11 cellular contexts compared by ENCODE assay signal in the genomic region with DNA sequence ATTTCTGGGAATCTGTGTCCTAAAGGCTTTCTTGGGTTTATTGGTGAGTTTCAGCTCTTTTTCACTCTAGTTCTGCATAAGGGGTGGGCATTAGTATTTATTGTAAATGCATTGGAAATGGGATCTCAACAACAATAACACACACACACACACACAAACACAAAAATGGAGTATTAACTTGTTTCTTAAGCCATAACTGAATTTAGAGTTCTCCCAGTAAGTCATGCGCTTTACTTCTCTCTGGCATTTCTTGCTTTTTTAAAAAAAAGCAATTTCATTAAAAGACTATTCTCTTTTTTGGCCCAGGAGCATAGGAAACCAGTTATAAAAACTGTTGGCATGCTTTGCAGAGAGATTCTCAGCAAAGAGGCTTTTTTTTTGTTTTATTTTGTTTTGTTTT.
DNase-seq lines count a peak whose midpoint lies in the region; ATAC-seq and TF ChIP-seq lines count a peak whose summit lies in the region.
"Had no signal": no experiment of that assay in that cellular context is flagged by ENCODE, and none has a peak within 500 bp of the region (broad histone marks: within the 10 kb centered on the region; RNA-seq: fewer than 3 reads in every experiment).

No MANE protein-coding gene starts in this region.

- no peak for ATAC-seq in activated B cell treated with CpG ODN at 0.5 μM for 24 hours (ENCODE audit: low read depth)
- ATAC-seq in aorta (ENCODE audit: low FRiP score), result no peak

- H2AK5ac ChIP-seq in mesenchymal stem cell (ENCODE audit: low read length, severe bottlenecking), result no peak overlapping the region

- TF ChIP-seq POLR2A in tibial nerve (IDR thresholded peaks at IDR 0.05), result no peak

- no peak overlapping the region for H3K27ac ChIP-seq in mesenchymal stem cell (ENCODE audit: low read length, poor library complexity, severe bottlenecking)
- peak overlapping the region; percentile 72 to 82 (median 78) for H3K27ac ChIP-seq in tibial nerve
- H3K27ac ChIP-seq in aorta (ENCODE audit: low read depth in 1 of 2, low read length in 2 of 2), result no peak overlapping the region

- H2BK12ac ChIP-seq in mesenchymal stem cell (ENCODE audit: low read length in 2 of 2), result no peak overlapping the region

- no peak for DNase-seq in activated naive CD8-positive, alpha-beta T cell treated with anti-CD3 and anti-CD28 coated beads for 36 hours
- DNase-seq in activated B cell treated with CpG ODN at 0.5 μM for 24 hours (no peak), mesenchymal stem cell (no peak), tibial nerve (ENCODE audit: low spot score in 2 of 2) (no peak), AG20443 (ENCODE audit: low spot score) (no peak), NCI-H2107 treated with DMSO at 0.1 percent for 48 hours (lab: John Stamatoyannopoulos, UW; ENCODE audit: unreplicated experiment) (no peak), aorta (no peak)
- DNase-seq: NCI-H1417, NCI-H524, T-helper 1 cell had no signal

- no peak for TF ChIP-seq EP300 in tibial nerve (IDR thresholded peaks at IDR 0.05)

- no peaks in the 10 kb centered on the region for H3K36me3 ChIP-seq in mesenchymal stem cell (ENCODE audit: control insufficient read depth in 1 of 2, insufficient read depth in 2 of 2, low read depth in 1 of 2, low read length in 2 of 2)
- H3K36me3 ChIP-seq in tibial nerve, result no peaks in the 10 kb centered on the region
- H3K36me3 ChIP-seq in aorta (ENCODE audit: control insufficient read depth in 1 of 2, insufficient read depth in 2 of 2, low read length in 1 of 2), result no peaks in the 10 kb centered on the region

- CTCF ChIA-PET in activated B cell treated with CpG ODN at 0.5 μM for 24 hours (lab: Charles Lee), result interaction anchor here (0.6 to 5.6 kb wide), 12 partner anchors 11 to 1629 kb away, joined by 3 to 115 read pairs (median 5); no protein-coding TSS in a partner anchor

- no peak overlapping the region for H4K91ac ChIP-seq in mesenchymal stem cell (ENCODE audit: low read length)

- H2BK5ac ChIP-seq in mesenchymal stem cell (ENCODE audit: low read depth, low read length, poor library complexity, severe bottlenecking), result no peak overlapping the region

- H3K4me1 ChIP-seq in mesenchymal stem cell (ENCODE audit: control insufficient read depth, insufficient read depth, low read depth, low read length) (peaks cover 6% of the 10 kb centered on the region), tibial nerve (peaks cover 3 to 56% (median 21%) of the 10 kb centered on the region in 4 donors), aorta (ENCODE audit: control insufficient read depth in 1 of 2, insufficient read depth in 2 of 2, low read length in 2 of 2) (peaks cover 0 to 4% of the 10 kb centered on the region in 2 donors)

- H4K8ac ChIP-seq in mesenchymal stem cell (ENCODE audit: low read length), result no peak overlapping the region

- no peak overlapping the region for H2BK15ac ChIP-seq in mesenchymal stem cell (ENCODE audit: low read depth, poor library complexity, severe bottlenecking)

- H3K14ac ChIP-seq in mesenchymal stem cell (ENCODE audit: low read length in 2 of 2), result no peak overlapping the region

- H3K9ac ChIP-seq in mesenchymal stem cell (ENCODE audit: low read length), result peak overlapping the region; percentile 94

- no peaks in the 10 kb centered on the region for H3K9me3 Mint-ChIP-seq in activated naive CD8-positive, alpha-beta T cell (ENCODE audit: low read depth)
- H3K9me3 Mint-ChIP-seq in activated naive CD8-positive, alpha-beta T cell treated with anti-CD3 and anti-CD28 coated beads for 36 hours, result no peaks in the 10 kb centered on the region
- H3K9me3 Mint-ChIP-seq in activated B cell treated with CpG ODN at 0.5 μM for 24 hours, result no peaks in the 10 kb centered on the region

- no peaks in the 10 kb centered on the region for H3K27me3 ChIP-seq in mesenchymal stem cell (ENCODE audit: control insufficient read depth in 1 of 2, insufficient read depth in 1 of 2, low read length in 2 of 2)
- no peaks in the 10 kb centered on the region for H3K27me3 ChIP-seq in tibial nerve
- H3K27me3 ChIP-seq in aorta (ENCODE audit: control insufficient read depth in 1 of 2, insufficient read depth in 2 of 2, low read length in 1 of 2), result no peaks in the 10 kb centered on the region

- H3K23ac ChIP-seq in mesenchymal stem cell (ENCODE audit: low read length in 2 of 2), result no peak overlapping the region

- no peak for TF ChIP-seq CTCF in activated B cell treated with CpG ODN at 0.5 μM for 24 hours (IDR thresholded peaks at IDR 0.05)
- TF ChIP-seq CTCF in tibial nerve (IDR thresholded peaks at IDR 0.05), result no peak

- H3K36me3 Mint-ChIP-seq in activated naive CD8-positive, alpha-beta T cell, result no peaks in the 10 kb centered on the region
- no peaks in the 10 kb centered on the region for H3K36me3 Mint-ChIP-seq in activated naive CD8-positive, alpha-beta T cell treated with anti-CD3 and anti-CD28 coated beads for 36 hours
- no peaks in the 10 kb centered on the region for H3K36me3 Mint-ChIP-seq in activated B cell treated with CpG ODN at 0.5 μM for 24 hours (ENCODE audit: low read depth)

- H3K4me3 ChIP-seq in mesenchymal stem cell (ENCODE audit: insufficient read depth in 1 of 2, low read depth in 1 of 2, low read length in 2 of 2), result no peak overlapping the region
- no peak overlapping the region for H3K4me3 ChIP-seq in tibial nerve
- H3K4me3 ChIP-seq in aorta (ENCODE audit: low read length in 2 of 2), result no peak overlapping the region

- H3K4me3 Mint-ChIP-seq in activated naive CD8-positive, alpha-beta T cell, result peak overlapping the region; percentile 68
- H3K4me3 Mint-ChIP-seq in activated naive CD8-positive, alpha-beta T cell treated with anti-CD3 and anti-CD28 coated beads for 36 hours, result no peak overlapping the region
- H3K4me3 Mint-ChIP-seq in activated B cell treated with CpG ODN at 0.5 μM for 24 hours, result peak overlapping the region; percentile 48

- no peak overlapping the region for H2AFZ ChIP-seq in mesenchymal stem cell (ENCODE audit: low read depth, low read length)

- POLR2A ChIA-PET in activated B cell treated with CpG ODN at 0.5 μM for 24 hours (lab: Charles Lee), result interaction anchor here (0.9 to 4.0 kb wide), 10 partner anchors 9 to 374 kb away, joined by 3 to 30 read pairs (median 5); a partner anchor contains a TSS

- WGBS in mesenchymal stem cell, result 100% methylated on average over 1 of the region's 1 CpG
- WGBS in tibial nerve, 2 donors, result 65 to 84% methylated on average over 1 of the region's 1 CpG
- WGBS in aorta, 2 donors, result 87 to 96% methylated on average over 1 of the region's 1 CpG

- H3K4ac ChIP-seq in mesenchymal stem cell (ENCODE audit: low read depth in 1 of 2, low read length in 2 of 2), result no peak overlapping the region

- H3K18ac ChIP-seq in mesenchymal stem cell (ENCODE audit: low read depth in 1 of 2, low read length in 2 of 2), result peak overlapping the region in 1 of 2 experiments; percentile 34

- H3K27me3 Mint-ChIP-seq in activated naive CD8-positive, alpha-beta T cell, result no peaks in the 10 kb centered on the region
- no peaks in the 10 kb centered on the region for H3K27me3 Mint-ChIP-seq in activated naive CD8-positive, alpha-beta T cell treated with anti-CD3 and anti-CD28 coated beads for 36 hours
- H3K27me3 Mint-ChIP-seq in activated B cell treated with CpG ODN at 0.5 μM for 24 hours, result no peaks in the 10 kb centered on the region

- peak overlapping the region; percentile 75 for H3K27ac Mint-ChIP-seq in activated naive CD8-positive, alpha-beta T cell
- no peak overlapping the region for H3K27ac Mint-ChIP-seq in activated naive CD8-positive, alpha-beta T cell treated with anti-CD3 and anti-CD28 coated beads for 36 hours
- H3K27ac Mint-ChIP-seq in activated B cell treated with CpG ODN at 0.5 μM for 24 hours, result peak overlapping the region; percentile 87

- H3K79me1 ChIP-seq in mesenchymal stem cell (replicated peaks; ENCODE audit: low read length, poor library complexity, severe bottlenecking), result no peaks in the 10 kb centered on the region

- H3K4me1 Mint-ChIP-seq in activated naive CD8-positive, alpha-beta T cell (ENCODE audit: low read depth), result peaks cover 34% of the 10 kb centered on the region
- H3K4me1 Mint-ChIP-seq in activated naive CD8-positive, alpha-beta T cell treated with anti-CD3 and anti-CD28 coated beads for 36 hours, result peaks cover 42% of the 10 kb centered on the region
- H3K4me1 Mint-ChIP-seq in activated B cell treated with CpG ODN at 0.5 μM for 24 hours, result peaks cover 68% of the 10 kb centered on the region

- no peak overlapping the region for H3K4me2 ChIP-seq in mesenchymal stem cell (ENCODE audit: low read length, poor library complexity, severe bottlenecking)

- H3K9me3 ChIP-seq in mesenchymal stem cell (ENCODE audit: control insufficient read depth, low read length), result no peaks in the 10 kb centered on the region
- H3K9me3 ChIP-seq in tibial nerve, result no peaks in the 10 kb centered on the region
- H3K9me3 ChIP-seq in aorta (ENCODE audit: control insufficient read depth, low read length), result no peaks in the 10 kb centered on the region

- intact Hi-C loops in activated B cell treated with CpG ODN at 0.5 μM for 24 hours (cut with micrococcal nuclease) (loop anchor here (1.0 to 10.0 kb wide), 9 partner anchors 15 to 1629 kb away; no protein-coding TSS in a partner anchor), aorta (cut with DNase I) (loop anchor here (5.0 to 10.0 kb wide), 2 partner anchors 123 to 364 kb away; no protein-coding TSS in a partner anchor)

- no peak overlapping the region for H2BK120ac ChIP-seq in mesenchymal stem cell (ENCODE audit: low read depth, low read length)

Comparison
In these comparisons a context has a peak if more than half of its experiments do, and no peak if none do; other contexts are left out.
1. H3K27ac ChIP-seq: peak in tibial nerve (4 of 4); none in mesenchymal stem cell (single experiment) and aorta (0 of 2).